ENCODE assay signal across 26 cellular contexts in the genomic region with DNA sequence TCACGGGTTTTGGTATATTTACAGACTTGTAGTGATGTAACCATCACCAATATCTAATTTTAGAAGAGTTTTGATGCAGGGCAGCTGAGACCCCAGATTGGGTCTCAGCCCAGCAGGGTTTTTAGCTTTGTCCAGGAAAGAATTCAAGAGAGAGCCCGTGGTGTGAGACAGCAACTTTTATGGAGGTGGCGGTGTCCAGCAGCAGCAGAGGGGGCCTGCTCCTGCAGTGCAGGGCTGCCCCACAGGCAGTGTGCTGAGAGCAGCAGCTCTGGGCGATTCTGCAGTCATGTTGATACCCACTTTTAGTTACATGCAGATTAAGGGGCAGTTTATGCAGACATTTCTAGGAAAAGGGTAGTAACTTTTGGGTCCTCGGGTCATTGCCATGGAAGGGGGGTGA. TPM values are rescaled to one million over a fixed set of nuclear protein-coding genes. Genes with fewer than 3 reads are reported as not detected.
A peak's percentile ranks its signal among the peaks of the same experiment; 100 is the strongest.
DNase-seq lines count a peak whose midpoint lies in the region; ATAC-seq, FAIRE-seq and TF ChIP-seq lines count a peak whose summit lies in the region.
"Had no signal": no experiment of that assay in that cellular context is flagged by ENCODE, and none has a peak within 500 bp of the region (broad histone marks: within the 10 kb centered on the region; RNA-seq: fewer than 3 reads in every experiment).

No MANE protein-coding gene starts in this region.

- H3K23me2 ChIP-seq in H1 (ENCODE audit: low read depth, low read length): peaks cover 4% of the 10 kb centered on the region; the same call in 1 of the 2 replicates

- no peaks in the 10 kb centered on the region for H3K27me3 ChIP-seq in CD4-positive, alpha-beta T cell (ENCODE audit: control insufficient read depth, insufficient read depth, low read length)
- no peaks in the 10 kb centered on the region for H3K27me3 ChIP-seq in CD8-positive, alpha-beta memory T cell (ENCODE audit: insufficient read depth, low read length, poor library complexity, severe bottlenecking)
- H3K27me3 ChIP-seq in H1 (replicated peaks in 1 of 4; ENCODE audit: control insufficient read depth in 3 of 4, extremely low read depth in 1 of 4, insufficient read depth in 3 of 4, low read length in 3 of 4): peaks cover 0 to 4% (median 0%) of the 10 kb centered on the region in 4 experiments; a peak in 1 of 7 replicates
- H3K27me3 ChIP-seq: BE2C had no signal

- peaks cover 0 to 2% of the 10 kb centered on the region in 2 experiments for H4K20me1 ChIP-seq in H1 (replicated peaks in 1 of 2; ENCODE audit: control insufficient read depth in 1 of 2, insufficient read depth in 2 of 2, low read length in 2 of 2)

- TF ChIP-seq EP300 in H1 (IDR thresholded peaks at IDR 0.05; ENCODE audit: borderline replicate concordance in 1 of 2, low read depth in 2 of 2, low read length in 2 of 2): no peak

- CTCF ChIA-PET in CD4-positive, alpha-beta T cell (lab: Charles Lee): no interaction called here
- CTCF ChIA-PET in CD8-positive, alpha-beta memory T cell (lab: Charles Lee): no interaction called here
- CTCF ChIA-PET in H1 (lab: Charles Lee; ENCODE audit: partially characterized antibody): interaction anchor here (1.1 to 8.4 kb wide), 11 partner anchors 15 to 332 kb away, joined by 3 to 50 read pairs (median 6); a partner anchor contains a TSS

- WGBS in H1 (ENCODE audit: extremely low coverage in 1 of 2, insufficient coverage in 1 of 2, insufficient read length in 1 of 2, insufficient replicate concordance in 2 of 2, low coverage in 1 of 2, low lambda C conversion rate in 2 of 2, missing lambda C conversion rate in 1 of 2), 2 experiments: 80% methylated on average over 5 of the region's 5 CpGs; no CpG with 5 or more reads in 1 of the 2 experiments

- H2BK12ac ChIP-seq in H1 (ENCODE audit: low read depth, low read length): 0 out of 2 replicates have a peak overlapping the region, but pooled peaks have one; percentile 11

- H3K4me2 ChIP-seq in H1 (ENCODE audit: insufficient read depth in 1 of 2, low read depth in 2 of 2, low read length in 2 of 2): no peak overlapping the region

- no peaks in the 10 kb centered on the region for H3K9me3 Mint-ChIP-seq in CD4-positive, alpha-beta T cell
- H3K9me3 Mint-ChIP-seq in CD8-positive, alpha-beta memory T cell: no peaks in the 10 kb centered on the region
- H3K9me3 Mint-ChIP-seq in nephron progenitor cell: peaks cover 4% of the 10 kb centered on the region
- H3K9me3 Mint-ChIP-seq: CD14-positive monocyte had no signal

- H3K36me3 ChIP-seq in CD8-positive, alpha-beta memory T cell (ENCODE audit: insufficient read depth, low read length): no peaks in the 10 kb centered on the region
- H3K36me3 ChIP-seq in H1 (ENCODE audit: control insufficient read depth in 2 of 4, insufficient read depth in 4 of 4, low read length in 3 of 4): no peaks in the 10 kb centered on the region
- H3K36me3 ChIP-seq: BE2C had no signal

- no peaks in the 10 kb centered on the region for H3K36me3 Mint-ChIP-seq in CD4-positive, alpha-beta T cell (ENCODE audit: low read depth)
- H3K36me3 Mint-ChIP-seq in CD8-positive, alpha-beta memory T cell: no peaks in the 10 kb centered on the region
- H3K36me3 Mint-ChIP-seq in nephron progenitor cell (ENCODE audit: low read depth): peaks cover 9% of the 10 kb centered on the region
- H3K36me3 Mint-ChIP-seq: CD14-positive monocyte had no signal

- H2BK5ac ChIP-seq in H1 (ENCODE audit: low read depth, low read length): no peak overlapping the region

- TF ChIP-seq POLR2A in H1 (IDR thresholded peaks at IDR 0.05; ENCODE audit: control extremely low read depth in 1 of 2, low read depth in 2 of 2, low read length in 2 of 2): no peak

- peak overlapping the region; percentile 44 for H3K4me3 Mint-ChIP-seq in CD4-positive, alpha-beta T cell
- peak overlapping the region in 4 of 7 donors; percentile 14 to 41 (median 20) for H3K4me3 Mint-ChIP-seq in CD8-positive, alpha-beta memory T cell
- H3K4me3 Mint-ChIP-seq in nephron progenitor cell: peak overlapping the region; percentile 6
- H3K4me3 Mint-ChIP-seq: CD14-positive monocyte had no signal

- H3K23ac ChIP-seq in H1 (ENCODE audit: insufficient read length): no peak overlapping the region

- POLR2A ChIA-PET in CD4-positive, alpha-beta T cell (lab: Charles Lee): interaction anchor here (5.0 kb wide), 1 partner anchor 30 kb away, joined by 42 read pairs; a partner anchor contains a TSS
- POLR2A ChIA-PET in CD8-positive, alpha-beta memory T cell (lab: Charles Lee): no interaction called here
- POLR2A ChIA-PET in H1 (lab: Charles Lee; ENCODE audit: partially characterized antibody): interaction anchor here (1.3 to 13.3 kb wide), 3 partner anchors 16 to 254 kb away, joined by 4 to 166 read pairs (median 11); a partner anchor contains a TSS

- peaks cover 0 to 9% of the 10 kb centered on the region in 2 experiments; a peak in 1 of 4 replicates for H3K79me2 ChIP-seq in H1 (ENCODE audit: control insufficient read depth in 1 of 2, insufficient read depth in 2 of 2, low read length in 2 of 2)

- no peaks in the 10 kb centered on the region for H3K27me3 Mint-ChIP-seq in CD4-positive, alpha-beta T cell
- H3K27me3 Mint-ChIP-seq in CD8-positive, alpha-beta memory T cell: peaks cover 2 to 3% of the 10 kb centered on the region in 2 donors
- H3K27me3 Mint-ChIP-seq in nephron progenitor cell (ENCODE audit: low read depth, poor library complexity): peaks cover 4% of the 10 kb centered on the region

- no peaks in the 10 kb centered on the region for H3K4me1 ChIP-seq in CD8-positive, alpha-beta memory T cell (ENCODE audit: insufficient read depth, low read length)
- H3K4me1 ChIP-seq in H1 (replicated peaks in 1 of 4; ENCODE audit: control insufficient read depth in 3 of 4, insufficient read depth in 4 of 4, low read length in 3 of 4): peaks cover 4 to 11% (median 8%) of the 10 kb centered on the region in 4 experiments
- H3K4me1 ChIP-seq: BE2C had no signal

- H3K9me3 ChIP-seq in CD4-positive, alpha-beta T cell (ENCODE audit: control insufficient read depth, low read length): no peaks in the 10 kb centered on the region
- H3K9me3 ChIP-seq in CD8-positive, alpha-beta memory T cell (ENCODE audit: low read length): no peaks in the 10 kb centered on the region
- H3K9me3 ChIP-seq in H1 (ENCODE audit: insufficient read depth in 2 of 2, low read depth in 1 of 2, low read length in 1 of 2): no peaks in the 10 kb centered on the region
- H3K9me3 ChIP-seq: BE2C, Caco-2 had no signal

- no peak overlapping the region for H3K14ac ChIP-seq in H1 (ENCODE audit: insufficient read length)

- no peak for ATAC-seq in CD4-positive, alpha-beta T cell (ENCODE audit: poor library complexity)
- no peak for ATAC-seq in HG03342 (IDR thresholded peaks at IDR 0.05; ENCODE audit: unreplicated experiment)
- ATAC-seq: HCT116, HepG2 had no signal

- no peak overlapping the region for H3K4ac ChIP-seq in H1 (replicated peaks; ENCODE audit: insufficient read length, low read depth, low read length)

- no peak overlapping the region for H2AK5ac ChIP-seq in H1 (ENCODE audit: low read depth, low read length)

- no peak overlapping the region for H3K27ac ChIP-seq in CD4-positive, alpha-beta T cell (ENCODE audit: low read depth, low read length)
- H3K27ac ChIP-seq in CD8-positive, alpha-beta memory T cell (ENCODE audit: low read depth, low read length): no peak overlapping the region
- no peak overlapping the region for H3K27ac ChIP-seq in H1 (ENCODE audit: low read depth, low read length)
- H3K27ac ChIP-seq: SK-N-MC had no signal

- no peak overlapping the region for H2AFZ ChIP-seq in H1 (ENCODE audit: low read length)

- H3K18ac ChIP-seq in H1 (ENCODE audit: extremely low read depth, low read length): no peak overlapping the region

- no peak for DNase-seq in CD4-positive, alpha-beta T cell
- DNase-seq in CD8-positive, alpha-beta memory T cell: no peak
- DNase-seq in H1 (ENCODE audit: low read depth in 1 of 2, low spot score in 2 of 2): peak in 1 of 2 experiments; percentile 32
- DNase-seq in nephron progenitor cell: no peak
- no peak for DNase-seq in COLO829 (ENCODE audit: low spot score)
- no peak for DNase-seq in AG20443 (ENCODE audit: low spot score)
- DNase-seq: BE2C, Caco-2, DMS 273 treated with DMSO at 0.1 percent for 48 hours, DMS79, Karpas-422, NCI-H1105, NCI-H1436 treated with DMSO at 0.1 percent for 48 hours, NCI-H187 treated with DMSO at 0.1 percent for 48 hours, NCI-H2171 treated with DMSO at 0.1 percent for 48 hours, NCI-H345, NCI-H524, NCI-H748 treated with DMSO at 0.1 percent for 48 hours, SIG-M5 had no signal

- intact Hi-C loops in CD4-positive, alpha-beta T cell (cut with DNase I, micrococcal nuclease): no loop called here

- H4K91ac ChIP-seq in H1 (replicated peaks; ENCODE audit: insufficient read length, low read length): no peak overlapping the region

- no peak for FAIRE-seq in H1 (lab: Jason Lieb, UNC)
- FAIRE-seq: GM12892, RCC 7860 had no signal

- H2BK20ac ChIP-seq in H1 (ENCODE audit: low read length): no peak overlapping the region

- H3K4me3 ChIP-seq in CD8-positive, alpha-beta memory T cell (ENCODE audit: low read length): no peak overlapping the region
- H3K4me3 ChIP-seq in H1 (ENCODE audit: extremely low read depth in 1 of 4, insufficient read depth in 2 of 4, low read depth in 3 of 4, low read length in 4 of 4): no peak overlapping the region
- H3K4me3 ChIP-seq: SK-N-MC had no signal

- H4K5ac ChIP-seq in H1 (ENCODE audit: insufficient read length, low read depth, low read length): no peak overlapping the region

- H3K27ac Mint-ChIP-seq in CD4-positive, alpha-beta T cell: no peak overlapping the region
- no peak overlapping the region for H3K27ac Mint-ChIP-seq in CD8-positive, alpha-beta memory T cell
- H3K27ac Mint-ChIP-seq in nephron progenitor cell: no peak overlapping the region

- H3K56ac ChIP-seq in H1 (replicated peaks; ENCODE audit: insufficient read length, low read depth, low read length): no peak overlapping the region

- H3K79me1 ChIP-seq in H1 (ENCODE audit: low read depth, low read length): 0 out of 2 replicates have a peak, but pooled peaks cover 6% of the 10 kb centered on the region

- no peak for TF ChIP-seq RAD21 in H1 (IDR thresholded peaks at IDR 0.05 in 1 of 2, conservative IDR thresholded peaks at IDR 0.05 in 1 of 2; ENCODE audit: low read depth in 2 of 2, low read length in 2 of 2)

- TF ChIP-seq CTCF in CD4-positive, alpha-beta T cell (IDR thresholded peaks at IDR 0.05): no peak
- TF ChIP-seq CTCF in H1 (IDR thresholded peaks at IDR 0.05; ENCODE audit: control extremely low read depth in 1 of 3, insufficient read depth in 1 of 3, low read depth in 1 of 3, low read length in 3 of 3) (no peak), nephron progenitor cell (IDR thresholded peaks at IDR 0.05) (no peak)

- no peak overlapping the region for H4K8ac ChIP-seq in H1 (ENCODE audit: extremely low read depth, insufficient read depth, low read length)

- no peaks in the 10 kb centered on the region for H3K4me1 Mint-ChIP-seq in CD4-positive, alpha-beta T cell (ENCODE audit: low read depth)
- peaks cover 7 to 14% (median 14%) of the 10 kb centered on the region in 3 donors for H3K4me1 Mint-ChIP-seq in CD8-positive, alpha-beta memory T cell
- peaks cover 25% of the 10 kb centered on the region for H3K4me1 Mint-ChIP-seq in nephron progenitor cell

- H2BK15ac ChIP-seq in H1 (ENCODE audit: low read length): no peak overlapping the region

- H2BK120ac ChIP-seq in H1 (replicated peaks; ENCODE audit: low read depth, low read length): no peak overlapping the region

- H3K9ac ChIP-seq in H1 (replicated peaks in 1 of 4; ENCODE audit: extremely low read depth in 1 of 4, low read depth in 3 of 4, low read length in 3 of 4): no peak overlapping the region

RNA-seq across cellular contexts. Expression of a gene that starts 1.8 kb away (rescaled TPM):
- under 1 TPM; 0.34 to 0.47 TPM for total RNA-seq in CD4-positive, alpha-beta T cell
- total RNA-seq in CD8-positive, alpha-beta memory T cell: 1 to 10 TPM; 2.2 to 3.0 TPM
- 1.8 TPM for polyA plus RNA-seq in CD8-positive, alpha-beta memory T cell
- total RNA-seq in H1 (2021; fragmentation: NEBNext Ultra II Directional; extraction: Animal tissue kit (Norgen Biotek cat#: 25700)): 79.1 and 80.0 TPM in 2 replicates
- polyA plus RNA-seq in H1 (2011; rRNA removed): 45.3 and 47.6 TPM in 2 replicates
- 23.5 TPM for polyA plus RNA-seq in H1 (2011; cell fraction: cytosol; rRNA removed)
- polyA plus RNA-seq in H1 (2011; cell fraction: nucleus; rRNA removed): 50.9 TPM
- 87.4 to 98.2 TPM (median 91.4 TPM) in 4 replicates for polyA plus RNA-seq in H1 (2012, experiment 1 of 2)
- polyA plus RNA-seq in H1 (2012, experiment 2 of 2): 157 TPM
- 157 TPM for polyA plus RNA-seq in H1 (2013, experiment 1 of 2)
- polyA plus RNA-seq in H1 (2013, experiment 2 of 2): 166 TPM
- polyA minus RNA-seq in H1 (2011; rRNA and poly(A)+ RNA removed): 30.1 and 31.7 TPM in 2 replicates
- 19.2 TPM for polyA minus RNA-seq in H1 (2011; cell fraction: cytosol; rRNA and poly(A)+ RNA removed)
- polyA minus RNA-seq in H1 (2011; cell fraction: nucleus; rRNA and poly(A)+ RNA removed): 22.1 TPM

RNA-seq across cellular contexts. Expression of a gene that starts 30.5 kb away (rescaled TPM):
- total RNA-seq in CD4-positive, alpha-beta T cell: 10 to 100 TPM; 63.7 to 69.8 TPM
- 100 to 1,000 TPM; 339 TPM for total RNA-seq in CD8-positive, alpha-beta memory T cell
- polyA plus RNA-seq in CD8-positive, alpha-beta memory T cell: 293 TPM
- total RNA-seq in H1 (2021; fragmentation: NEBNext Ultra II Directional; extraction: Animal tissue kit (Norgen Biotek cat#: 25700)): 446 and 448 TPM in 2 replicates
- polyA plus RNA-seq in H1 (2011; rRNA removed): 342 and 572 TPM in 2 replicates
- polyA plus RNA-seq in H1 (2011; cell fraction: cytosol; rRNA removed): 639 TPM
- 94.4 TPM for polyA plus RNA-seq in H1 (2011; cell fraction: nucleus; rRNA removed)
- 256 to 682 TPM (median 537 TPM) in 4 replicates for polyA plus RNA-seq in H1 (2012, experiment 1 of 2)
- 59.1 TPM for polyA plus RNA-seq in H1 (2012, experiment 2 of 2)
- 274 TPM for polyA plus RNA-seq in H1 (2013, experiment 1 of 2)
- 272 TPM for polyA plus RNA-seq in H1 (2013, experiment 2 of 2)
- 150 and 182 TPM in 2 replicates for polyA minus RNA-seq in H1 (2011; rRNA and poly(A)+ RNA removed)
- polyA minus RNA-seq in H1 (2011; cell fraction: cytosol; rRNA and poly(A)+ RNA removed): 259 TPM
- polyA minus RNA-seq in H1 (2011; cell fraction: nucleus; rRNA and poly(A)+ RNA removed): 78.2 TPM

Comparison
In these comparisons a context has a peak if more than half of its experiments do, and no peak if none do; other contexts are left out.
1. RNA of a gene that starts 1.8 kb away (total RNA-seq): 79.1 to 80.0 TPM in H1; 2.2 to 3.0 TPM in CD8-positive, alpha-beta memory T cell and 0.34 to 0.47 TPM in CD4-positive, alpha-beta T cell; every median in the first group is over 10 times any median in the second.
2. Peak in every context shown above with its lines, with median percentiles within 50 percentile points of each other: H3K4me3 Mint-ChIP-seq.